1 cellular context compared by ENCODE assay signal in the genomic region with DNA sequence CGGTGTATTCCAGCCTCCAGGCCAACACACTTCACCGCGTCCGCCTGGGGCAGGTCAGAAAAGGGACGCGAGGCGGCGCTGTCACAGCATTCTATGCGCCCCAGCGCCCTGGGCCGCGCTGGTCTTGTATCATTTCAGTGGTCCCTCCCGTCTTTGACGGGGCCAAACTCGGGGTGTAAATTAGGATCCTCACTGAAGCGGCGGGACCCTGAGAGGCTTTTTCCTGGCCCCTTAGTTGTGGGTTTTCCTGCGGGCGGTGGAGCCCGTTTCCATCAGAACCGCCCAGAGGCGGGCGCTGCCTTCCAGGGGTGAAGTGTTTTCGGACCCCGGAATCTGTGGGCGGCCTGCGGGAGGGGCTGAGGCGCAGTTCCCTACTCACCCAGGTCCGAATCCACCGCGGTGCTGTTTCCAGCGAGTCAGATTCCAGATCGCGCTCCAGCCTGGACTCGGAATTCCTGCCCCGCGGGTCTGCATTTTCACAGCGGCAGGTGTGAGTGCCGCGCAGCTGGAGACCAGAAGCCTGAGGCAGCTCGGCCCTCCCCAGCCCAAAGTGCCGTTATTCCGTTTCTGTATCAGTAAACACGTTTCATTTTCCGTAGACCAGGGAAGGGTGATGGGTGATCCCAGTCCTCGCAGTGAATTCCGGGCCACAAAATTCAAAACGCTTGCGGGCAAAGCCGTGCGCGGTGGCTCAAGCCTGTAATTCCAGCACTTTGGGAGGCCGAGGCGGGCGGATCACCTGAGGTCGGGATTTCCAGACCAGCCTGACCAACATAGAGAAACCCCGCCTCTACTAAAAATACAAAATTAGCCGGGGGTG.
TF ChIP-seq lines count a peak whose summit lies in the region.

No MANE protein-coding gene starts in this region.

TF ChIP-seq in GM23338, 12 proteins besides CTCF, POLR2A, EP300 and RAD21 (continued from another document):
- TF ChIP-seq, protein P1, sequence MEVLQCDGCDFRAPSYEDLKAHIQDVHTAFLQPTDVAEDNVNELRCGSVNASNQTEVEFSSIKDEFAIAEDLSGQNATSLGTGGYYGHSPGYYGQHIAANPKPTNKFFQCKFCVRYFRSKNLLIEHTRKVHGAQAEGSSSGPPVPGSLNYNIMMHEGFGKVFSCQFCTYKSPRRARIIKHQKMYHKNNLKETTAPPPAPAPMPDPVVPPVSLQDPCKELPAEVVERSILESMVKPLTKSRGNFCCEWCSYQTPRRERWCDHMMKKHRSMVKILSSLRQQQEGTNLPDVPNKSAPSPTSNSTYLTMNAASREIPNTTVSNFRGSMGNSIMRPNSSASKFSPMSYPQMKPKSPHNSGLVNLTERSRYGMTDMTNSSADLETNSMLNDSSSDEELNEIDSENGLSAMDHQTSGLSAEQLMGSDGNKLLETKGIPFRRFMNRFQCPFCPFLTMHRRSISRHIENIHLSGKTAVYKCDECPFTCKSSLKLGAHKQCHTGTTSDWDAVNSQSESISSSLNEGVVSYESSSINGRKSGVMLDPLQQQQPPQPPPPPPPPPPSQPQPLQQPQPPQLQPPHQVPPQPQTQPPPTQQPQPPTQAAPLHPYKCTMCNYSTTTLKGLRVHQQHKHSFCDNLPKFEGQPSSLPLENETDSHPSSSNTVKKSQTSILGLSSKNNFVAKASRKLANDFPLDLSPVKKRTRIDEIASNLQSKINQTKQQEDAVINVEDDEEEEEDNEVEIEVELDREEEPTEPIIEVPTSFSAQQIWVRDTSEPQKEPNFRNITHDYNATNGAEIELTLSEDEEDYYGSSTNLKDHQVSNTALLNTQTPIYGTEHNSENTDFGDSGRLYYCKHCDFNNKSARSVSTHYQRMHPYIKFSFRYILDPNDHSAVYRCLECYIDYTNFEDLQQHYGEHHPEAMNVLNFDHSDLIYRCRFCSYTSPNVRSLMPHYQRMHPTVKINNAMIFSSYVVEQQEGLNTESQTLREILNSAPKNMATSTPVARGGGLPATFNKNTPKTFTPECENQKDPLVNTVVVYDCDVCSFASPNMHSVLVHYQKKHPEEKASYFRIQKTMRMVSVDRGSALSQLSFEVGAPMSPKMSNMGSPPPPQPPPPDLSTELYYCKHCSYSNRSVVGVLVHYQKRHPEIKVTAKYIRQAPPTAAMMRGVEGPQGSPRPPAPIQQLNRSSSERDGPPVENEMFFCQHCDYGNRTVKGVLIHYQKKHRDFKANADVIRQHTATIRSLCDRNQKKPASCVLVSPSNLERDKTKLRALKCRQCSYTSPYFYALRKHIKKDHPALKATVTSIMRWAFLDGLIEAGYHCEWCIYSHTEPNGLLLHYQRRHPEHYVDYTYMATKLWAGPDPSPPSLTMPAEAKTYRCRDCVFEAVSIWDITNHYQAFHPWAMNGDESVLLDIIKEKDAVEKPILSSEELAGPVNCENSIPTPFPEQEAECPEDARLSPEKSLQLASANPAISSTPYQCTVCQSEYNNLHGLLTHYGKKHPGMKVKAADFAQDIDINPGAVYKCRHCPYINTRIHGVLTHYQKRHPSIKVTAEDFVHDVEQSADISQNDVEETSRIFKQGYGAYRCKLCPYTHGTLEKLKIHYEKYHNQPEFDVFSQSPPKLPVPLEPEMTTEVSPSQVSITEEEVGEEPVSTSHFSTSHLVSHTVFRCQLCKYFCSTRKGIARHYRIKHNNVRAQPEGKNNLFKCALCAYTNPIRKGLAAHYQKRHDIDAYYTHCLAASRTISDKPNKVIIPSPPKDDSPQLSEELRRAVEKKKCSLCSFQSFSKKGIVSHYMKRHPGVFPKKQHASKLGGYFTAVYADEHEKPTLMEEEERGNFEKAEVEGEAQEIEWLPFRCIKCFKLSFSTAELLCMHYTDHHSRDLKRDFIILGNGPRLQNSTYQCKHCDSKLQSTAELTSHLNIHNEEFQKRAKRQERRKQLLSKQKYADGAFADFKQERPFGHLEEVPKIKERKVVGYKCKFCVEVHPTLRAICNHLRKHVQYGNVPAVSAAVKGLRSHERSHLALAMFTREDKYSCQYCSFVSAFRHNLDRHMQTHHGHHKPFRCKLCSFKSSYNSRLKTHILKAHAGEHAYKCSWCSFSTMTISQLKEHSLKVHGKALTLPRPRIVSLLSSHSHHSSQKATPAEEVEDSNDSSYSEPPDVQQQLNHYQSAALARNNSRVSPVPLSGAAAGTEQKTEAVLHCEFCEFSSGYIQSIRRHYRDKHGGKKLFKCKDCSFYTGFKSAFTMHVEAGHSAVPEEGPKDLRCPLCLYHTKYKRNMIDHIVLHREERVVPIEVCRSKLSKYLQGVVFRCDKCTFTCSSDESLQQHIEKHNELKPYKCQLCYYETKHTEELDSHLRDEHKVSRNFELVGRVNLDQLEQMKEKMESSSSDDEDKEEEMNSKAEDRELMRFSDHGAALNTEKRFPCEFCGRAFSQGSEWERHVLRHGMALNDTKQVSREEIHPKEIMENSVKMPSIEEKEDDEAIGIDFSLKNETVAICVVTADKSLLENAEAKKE (CRISPR knock-in tag; IDR thresholded peaks at IDR 0.05): no peak
- TF ChIP-seq ZNF331 (CRISPR knock-in tag; IDR thresholded peaks at IDR 0.05; ENCODE audit: low read depth): no peak
- no peak for TF ChIP-seq JUNB (IDR thresholded peaks at IDR 0.05; ENCODE audit: unreplicated experiment)
- TF ChIP-seq CREB1 (CRISPR knock-in tag; IDR thresholded peaks at IDR 0.05; ENCODE audit: low read depth): no peak
- TF ChIP-seq STAT1 (IDR thresholded peaks at IDR 0.05; ENCODE audit: unreplicated experiment): no peak
- no peak for TF ChIP-seq REST (IDR thresholded peaks at IDR 0.05; ENCODE audit: unreplicated experiment)
- no peak for TF ChIP-seq NANOG (IDR thresholded peaks at IDR 0.05; ENCODE audit: borderline replicate concordance)
